Comparison of ENCODE assay signal across 34 cellular contexts in the genomic region with DNA sequence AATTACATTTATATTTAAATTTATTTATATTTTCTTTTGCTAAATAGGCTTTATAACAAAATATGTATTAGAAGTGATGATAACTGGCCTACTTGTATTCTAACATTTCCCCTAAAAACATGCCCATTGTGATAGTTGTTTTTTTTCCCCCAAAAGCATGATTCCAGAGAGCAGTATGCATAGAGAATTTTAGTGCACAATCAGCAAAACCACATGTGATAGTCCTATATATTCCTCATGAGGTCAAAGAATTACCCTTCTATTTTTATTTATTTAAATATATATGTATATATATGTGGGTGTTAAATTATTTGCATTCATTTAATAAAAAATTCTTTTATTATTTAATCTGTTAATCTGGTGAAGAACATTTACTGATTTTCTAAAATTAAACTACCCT.
DNase-seq lines count a peak whose midpoint lies in the region; ATAC-seq, FAIRE-seq and TF ChIP-seq lines count a peak whose summit lies in the region.
"Had no signal": no experiment of that assay in that cellular context is flagged by ENCODE, and none has a peak within 500 bp of the region (broad histone marks: within the 10 kb centered on the region; RNA-seq: fewer than 3 reads in every experiment).

No MANE protein-coding gene starts in this region.

- H2BK5ac ChIP-seq in IMR-90 (ENCODE audit: low read depth, low read length, poor library complexity, severe bottlenecking), result no peak overlapping the region

- no peak overlapping the region for H3K4ac ChIP-seq in IMR-90 (ENCODE audit: low read depth, low read length)

- no peak overlapping the region for H3K4me3 ChIP-seq in HepG2 (replicated peaks in 1 of 3; ENCODE audit: insufficient read depth in 1 of 3, low read depth in 2 of 3, low read length in 3 of 3)
- H3K4me3 ChIP-seq in right lobe of liver, result no peak overlapping the region
- no peak overlapping the region for H3K4me3 ChIP-seq in IMR-90 (ENCODE audit: insufficient read depth, low read depth, low read length)
- H3K4me3 ChIP-seq: A549; BLaER1; BLaER1 treated with 17β-estradiol and CSF1 and Interleukin-3, amounts not matched to agents 10 nM and 100 nM had no signal

- H3K56ac ChIP-seq in IMR-90 (ENCODE audit: extremely low read depth, insufficient read depth, low read length), result no peak overlapping the region

- FAIRE-seq in HepG2 (lab: Jason Lieb, UNC), result no peak
- FAIRE-seq in GM19239 (lab: Jason Lieb, UNC), result no peak
- FAIRE-seq: A549, D721Med had no signal

- no peak overlapping the region for H3K18ac ChIP-seq in IMR-90 (ENCODE audit: low read depth, low read length)

- TF ChIP-seq POLR2A in HepG2 (IDR thresholded peaks at IDR 0.05; ENCODE audit: insufficient read depth in 1 of 2, low read depth in 2 of 2, low read length in 2 of 2), result no peak
- no peak for TF ChIP-seq POLR2A in right lobe of liver (IDR thresholded peaks at IDR 0.05)
- no peak for TF ChIP-seq POLR2A in IMR-90 (IDR thresholded peaks at IDR 0.05; ENCODE audit: low read depth, low read length)

- TF ChIP-seq RAD21 in HepG2 (CRISPR knock-in tag; IDR thresholded peaks at IDR 0.05) (no peak), IMR-90 (IDR thresholded peaks at IDR 0.05; ENCODE audit: low read length) (no peak)

- no peak overlapping the region for H2AK9ac ChIP-seq in IMR-90 (replicated peaks; ENCODE audit: low read depth, low read length, poor library complexity)

- no peaks in the 10 kb centered on the region for H3K79me1 ChIP-seq in IMR-90 (ENCODE audit: low read depth in 1 of 2, low read length in 2 of 2)

- H2BK15ac ChIP-seq in IMR-90 (ENCODE audit: low read depth, low read length), result no peak overlapping the region

- TF ChIP-seq EP300 in HepG2 (IDR thresholded peaks at IDR 0.05; ENCODE audit: low read depth in 2 of 2, low read length in 2 of 2) (no peak), HepG2 (CRISPR knock-in tag; IDR thresholded peaks at IDR 0.05; ENCODE audit: borderline replicate concordance) (no peak)

- H3K36me3 ChIP-seq in HepG2 (replicated peaks in 1 of 2; ENCODE audit: control insufficient read depth in 1 of 2, insufficient read depth in 2 of 2, low read length in 2 of 2) (no peaks in the 10 kb centered on the region), right lobe of liver (no peaks in the 10 kb centered on the region), IMR-90 (ENCODE audit: control insufficient read depth, insufficient read depth, low read length) (no peaks in the 10 kb centered on the region)
- H3K36me3 ChIP-seq: BE2C; BLaER1; BLaER1 treated with 17β-estradiol and CSF1 and Interleukin-3, amounts not matched to agents 10 nM and 100 nM had no signal

- CTCF ChIA-PET in HepG2 (lab: Yijun Ruan, JAX; ENCODE audit: low intra/inter-chr PET ratio, low total read pairs), result no interaction called here
- CTCF ChIA-PET in IMR-90 (lab: Yijun Ruan, JAX), result no interaction called here

- H4K5ac ChIP-seq in IMR-90 (ENCODE audit: low read depth, low read length), result no peak overlapping the region

- no peak overlapping the region for H3K4me3 Mint-ChIP-seq in glutamatergic neuron (ENCODE audit: unreplicated experiment)
- H3K4me3 Mint-ChIP-seq: B cell; CD14-positive monocyte; CD4-positive, alpha-beta memory T cell; CD4-positive, alpha-beta T cell; CD4-positive, CD25-positive, alpha-beta regulatory T cell; CD8-positive, alpha-beta memory T cell; CD8-positive, alpha-beta T cell had no signal

- no peak overlapping the region for H3K14ac ChIP-seq in IMR-90 (replicated peaks; ENCODE audit: low read depth, low read length)

- H3K27me3 ChIP-seq in HepG2 (ENCODE audit: control insufficient read depth in 1 of 2, insufficient read depth in 2 of 2, low read length in 2 of 2) (no peaks in the 10 kb centered on the region), right lobe of liver (no peaks in the 10 kb centered on the region), IMR-90 (ENCODE audit: control insufficient read depth, insufficient read depth, low read length) (no peaks in the 10 kb centered on the region)
- H3K27me3 ChIP-seq: BE2C; BLaER1; BLaER1 treated with 17β-estradiol and CSF1 and Interleukin-3, amounts not matched to agents 10 nM and 100 nM had no signal

- H2AK5ac ChIP-seq in IMR-90 (ENCODE audit: low read depth, low read length), result no peak overlapping the region

- in situ Hi-C loops in HepG2 (cut with HindIII; ENCODE audit: extremely low pct_ligation_motif_present, low pct_unique_long_range_greater_than_20kb), result no loop called here
- in situ Hi-C loops in IMR-90 (cut with MboI; ENCODE audit: low sequenced_read_pairs), result no loop called here

- peak overlapping the region; percentile 62 for H3K27ac Mint-ChIP-seq in glutamatergic neuron (ENCODE audit: unreplicated experiment)
- H3K27ac Mint-ChIP-seq: B cell; CD14-positive monocyte; CD4-positive, alpha-beta memory T cell; CD4-positive, alpha-beta T cell; CD4-positive, CD25-positive, alpha-beta regulatory T cell; CD8-positive, alpha-beta memory T cell; CD8-positive, alpha-beta T cell had no signal

- peaks cover 17% of the 10 kb centered on the region for H3K4me1 Mint-ChIP-seq in glutamatergic neuron (ENCODE audit: low read depth, unreplicated experiment)
- H3K4me1 Mint-ChIP-seq: B cell; CD14-positive monocyte; CD4-positive, alpha-beta memory T cell; CD8-positive, alpha-beta memory T cell had no signal

- no peak overlapping the region for H4K8ac ChIP-seq in IMR-90 (ENCODE audit: low read depth in 2 of 2, low read length in 2 of 2)

- H3K27ac ChIP-seq in HepG2 (ENCODE audit: extremely low read length, insufficient read depth, low read length) (no peak overlapping the region), right lobe of liver (no peak overlapping the region), IMR-90 (ENCODE audit: insufficient read depth, low read length) (no peak overlapping the region)
- H3K27ac ChIP-seq: 22Rv1; A549; BLaER1; BLaER1 treated with 17β-estradiol and CSF1 and Interleukin-3, amounts not matched to agents 10 nM and 100 nM; C4-2B had no signal

- H2BK120ac ChIP-seq in IMR-90 (ENCODE audit: low read depth, low read length), result no peak overlapping the region

- H3K9ac ChIP-seq in HepG2 (ENCODE audit: insufficient read depth, low read depth, low read length), result no peak overlapping the region
- no peak overlapping the region for H3K9ac ChIP-seq in IMR-90 (ENCODE audit: low read depth, low read length)
- H3K9ac ChIP-seq: BLaER1; BLaER1 treated with 17β-estradiol and CSF1 and Interleukin-3, amounts not matched to agents 10 nM and 100 nM had no signal

- H4K91ac ChIP-seq in IMR-90 (ENCODE audit: insufficient read depth, low read depth, low read length), result no peak overlapping the region

- H3K9me3 Mint-ChIP-seq in glutamatergic neuron (ENCODE audit: unreplicated experiment), result peaks cover 2% of the 10 kb centered on the region
- H3K9me3 Mint-ChIP-seq: CD4-positive, alpha-beta T cell had no signal

- H2BK20ac ChIP-seq in IMR-90 (ENCODE audit: low read depth, low read length), result no peak overlapping the region

- no peaks in the 10 kb centered on the region for H3K9me1 ChIP-seq in IMR-90 (ENCODE audit: insufficient read depth, low read length)

- H3K23ac ChIP-seq in IMR-90 (ENCODE audit: low read depth, low read length), result no peak overlapping the region

- no peak for DNase-seq in HepG2 (ENCODE audit: low spot score)
- no peak for DNase-seq in right lobe of liver
- no peak for DNase-seq in IMR-90
- no peak for DNase-seq in glutamatergic neuron
- no peak for DNase-seq in GM19239 (ENCODE audit: insufficient read length, low spot score)
- no peak for DNase-seq in nucleus accumbens (lab: John Stamatoyannopoulos, UW)
- DNase-seq: 8988T; ACHN; AML-193; BE2C; C1 segment of cervical spinal cord; Caco-2; Calu3; CD4-positive, alpha-beta memory T cell; CD4-positive, alpha-beta T cell; CD4-positive, CD25-positive, alpha-beta regulatory T cell; CD8-positive, alpha-beta memory T cell; CD8-positive, alpha-beta T cell; COR-L47; DMS 273 treated with DMSO at 0.1 percent for 48 hours; DMS153; DMS53; DMS79; DMS79 treated with DMSO at 0.1 percent for 48 hours; DND-41; EL had no signal

- no peaks in the 10 kb centered on the region for H4K20me1 ChIP-seq in HepG2 (ENCODE audit: insufficient read depth, low read length)
- H4K20me1 ChIP-seq in IMR-90 (ENCODE audit: insufficient read depth, low read length), result no peaks in the 10 kb centered on the region
- H4K20me1 ChIP-seq: BLaER1; BLaER1 treated with 17β-estradiol and CSF1 and Interleukin-3, amounts not matched to agents 10 nM and 100 nM had no signal

- H2AFZ ChIP-seq in HepG2 (ENCODE audit: low read length) (no peak overlapping the region), IMR-90 (replicated peaks; ENCODE audit: low read length, poor library complexity) (no peak overlapping the region)

- H3K36me3 Mint-ChIP-seq in glutamatergic neuron (ENCODE audit: unreplicated experiment), result no peaks in the 10 kb centered on the region
- H3K36me3 Mint-ChIP-seq: CD14-positive monocyte; CD4-positive, alpha-beta memory T cell; CD4-positive, CD25-positive, alpha-beta regulatory T cell; CD8-positive, alpha-beta memory T cell; CD8-positive, alpha-beta T cell had no signal

- dilution Hi-C loops in IMR-90 (cut with HindIII; ENCODE audit: low sequenced_read_pairs, unreplicated experiment), result no loop called here

- no peak overlapping the region for H3K4me2 ChIP-seq in HepG2 (ENCODE audit: low read depth, low read length)
- H3K4me2 ChIP-seq in IMR-90 (ENCODE audit: low read depth, low read length), result no peak overlapping the region
- H3K4me2 ChIP-seq: A549; BLaER1; BLaER1 treated with 17β-estradiol and CSF1 and Interleukin-3, amounts not matched to agents 10 nM and 100 nM had no signal

- intact Hi-C loops in HepG2 (cut with micrococcal nuclease; ENCODE audit: unreplicated experiment) (no loop called here), right lobe of liver (cut with DNase I) (no loop called here), IMR-90 (cut with micrococcal nuclease) (no loop called here)

- ATAC-seq in HepG2 (no peak), right lobe of liver (no peak), IMR-90 (ENCODE audit: low read depth) (no peak)
- ATAC-seq: A549; CD8-positive, alpha-beta T cell had no signal

- no peaks in the 10 kb centered on the region for H3K27me3 Mint-ChIP-seq in glutamatergic neuron (ENCODE audit: unreplicated experiment)
- H3K27me3 Mint-ChIP-seq: B cell; CD4-positive, alpha-beta memory T cell; CD4-positive, alpha-beta T cell; CD4-positive, CD25-positive, alpha-beta regulatory T cell; CD8-positive, alpha-beta memory T cell had no signal

- no peaks in the 10 kb centered on the region for H3K79me2 ChIP-seq in HepG2 (ENCODE audit: insufficient read depth, low read length)

- H3K4me1 ChIP-seq in HepG2 (ENCODE audit: insufficient read depth, low read length) (no peaks in the 10 kb centered on the region), right lobe of liver (no peaks in the 10 kb centered on the region), IMR-90 (ENCODE audit: control insufficient read depth, insufficient read depth, low read length) (no peaks in the 10 kb centered on the region)
- H3K4me1 ChIP-seq: A549; BE2C; BLaER1; BLaER1 treated with 17β-estradiol and CSF1 and Interleukin-3, amounts not matched to agents 10 nM and 100 nM; Caco-2 had no signal

- H3K9me3 ChIP-seq in HepG2 (ENCODE audit: low read length), result no peaks in the 10 kb centered on the region
- no peaks in the 10 kb centered on the region for H3K9me3 ChIP-seq in right lobe of liver
- H3K9me3 ChIP-seq in IMR-90 (ENCODE audit: control insufficient read depth, insufficient read depth, low read length), result 0 out of 2 replicates have a peak, but pooled peaks cover 6% of the 10 kb centered on the region
- H3K9me3 ChIP-seq: A549, BE2C, Caco-2 had no signal

- TF ChIP-seq CTCF in HepG2 (CRISPR knock-in tag; IDR thresholded peaks at IDR 0.05) (no peak), right lobe of liver (IDR thresholded peaks at IDR 0.05) (no peak), IMR-90 (conservative IDR thresholded peaks at IDR 0.05; ENCODE audit: low read depth, low read length) (no peak), glutamatergic neuron (IDR thresholded peaks at IDR 0.05; ENCODE audit: partially characterized antibody, unreplicated experiment) (no peak)

- POLR2A ChIA-PET in HepG2 (lab: Yijun Ruan, JAX) (no interaction called here), IMR-90 (lab: Charles Lee; ENCODE audit: unreplicated experiment) (no interaction called here)

- BruUV-seq in HepG2 (replicated peaks; lab: Mats Ljungman, UMichigan) (no TSS peak), IMR-90 (replicated peaks; lab: Mats Ljungman, UMichigan) (no TSS peak)
